17 cellular contexts compared by ENCODE assay signal in the genomic region with DNA sequence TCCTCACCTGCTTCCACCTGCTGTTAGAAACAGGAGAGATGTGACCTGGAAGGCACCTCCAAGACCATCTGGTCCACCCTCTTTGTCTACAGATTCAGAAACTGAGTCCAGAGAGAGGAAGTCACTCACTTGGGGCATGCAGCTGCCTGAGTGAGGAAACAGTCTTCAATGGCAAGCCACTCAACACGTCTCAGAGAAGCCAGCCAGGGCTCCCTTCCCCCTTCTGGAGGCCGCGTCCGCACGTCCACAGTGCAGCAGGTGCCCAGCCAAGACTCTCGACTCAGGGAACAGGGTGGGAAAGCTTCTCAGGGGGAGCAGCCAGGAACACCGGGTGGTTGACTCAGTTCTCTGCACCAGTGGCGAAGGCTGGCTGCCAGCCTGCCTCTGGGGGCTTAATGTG.
DNase-seq lines count a peak whose midpoint lies in the region; ATAC-seq and TF ChIP-seq lines count a peak whose summit lies in the region.
"Had no signal": no experiment of that assay in that cellular context is flagged by ENCODE, and none has a peak within 500 bp of the region (broad histone marks: within the 10 kb centered on the region; RNA-seq: fewer than 3 reads in every experiment).

No MANE protein-coding gene starts in this region.

- H3K27ac Mint-ChIP-seq in endodermal cell = no peak overlapping the region
- H3K27ac Mint-ChIP-seq: activated naive CD8-positive, alpha-beta T cell; effector memory CD8-positive, alpha-beta T cell had no signal

- no peak overlapping the region for H3K4me2 ChIP-seq in mesendoderm (ENCODE audit: low read length)
- H3K4me2 ChIP-seq: KMS-11 had no signal

- no peaks in the 10 kb centered on the region for H3K79me1 ChIP-seq in mesendoderm (ENCODE audit: low read length)

- no peaks in the 10 kb centered on the region for H3K27me3 ChIP-seq in HL-60 (ENCODE audit: insufficient read depth, poor library complexity, severe bottlenecking)
- peaks cover 4% of the 10 kb centered on the region for H3K27me3 ChIP-seq in endodermal cell (ENCODE audit: control insufficient read depth, insufficient read depth, low read length, poor library complexity, severe bottlenecking)
- no peaks in the 10 kb centered on the region for H3K27me3 ChIP-seq in vagina
- H3K27me3 ChIP-seq in mesendoderm (ENCODE audit: insufficient read depth, low read length, poor library complexity) = no peaks in the 10 kb centered on the region

- H4K8ac ChIP-seq in mesendoderm (ENCODE audit: low read depth, low read length) = no peak overlapping the region

- no peak overlapping the region for H2BK120ac ChIP-seq in mesendoderm (ENCODE audit: low read depth, low read length)

- intact Hi-C loops in Right ventricle myocardium superior (cut with DNase I) = no loop called here
- intact Hi-C loops in cardiac septum (cut with DNase I) = no loop called here
- intact Hi-C loops in vagina (cut with DNase I) = no loop called here

- 91 to 94% methylated on average over 3 to 8 of the region's 8 CpGs for WGBS in endodermal cell (ENCODE audit: insufficient coverage in 1 of 2, insufficient read length in 1 of 2), 2 experiments
- no CpG with 5 or more reads among the region's 8 CpGs for WGBS in mesendoderm (ENCODE audit: extremely low coverage, insufficient coverage, low lambda C conversion rate)

- H2BK5ac ChIP-seq in mesendoderm (ENCODE audit: low read length) = no peak overlapping the region

- no peak overlapping the region for H4K5ac ChIP-seq in mesendoderm (ENCODE audit: low read length)

- no peak for DNase-seq in Right ventricle myocardium superior
- no peak for DNase-seq in cardiac septum (ENCODE audit: low spot score)
- DNase-seq in HL-60 (ENCODE audit: low read depth in 1 of 2, low spot score in 1 of 2) = peak in 1 of 2 experiments; percentile 67
- DNase-seq in endodermal cell = peak; percentile 43
- DNase-seq in vagina (ENCODE audit: extremely low spot score in 2 of 2) = peak; percentile 49 to 78
- no peak for DNase-seq in mesendoderm
- DNase-seq in NCI-H2029 treated with DMSO at 0.1 percent for 48 hours (lab: John Stamatoyannopoulos, UW) = no peak
- no peak for DNase-seq in NCI-H524 treated with DMSO at 0.1 percent for 48 hours (lab: John Stamatoyannopoulos, UW)
- DNase-seq: activated CD4-positive, CD25-positive, alpha-beta regulatory T cell treated with anti-CD3 and anti-CD28 coated beads, Interleukin-2, amount 50 U/mL, for 72 hours; caudate nucleus; CD4-positive, CD25-positive, alpha-beta regulatory T cell; effector memory CD8-positive, alpha-beta T cell; NCI-H187 treated with DMSO at 0.1 percent for 48 hours; NCI-H748 treated with DMSO at 0.1 percent for 48 hours; T-helper 2 cell had no signal

- no peak for TF ChIP-seq POLR2A in vagina (IDR thresholded peaks at IDR 0.05)

- H3K4me1 ChIP-seq in endodermal cell (ENCODE audit: control insufficient read depth, insufficient read depth, low read length) (peaks cover 5% of the 10 kb centered on the region), vagina (peaks cover 6% of the 10 kb centered on the region), mesendoderm (ENCODE audit: control insufficient read depth, low read depth, low read length) (no peaks in the 10 kb centered on the region)

- no peak overlapping the region for H3K56ac ChIP-seq in mesendoderm (ENCODE audit: low read length)

- no peaks in the 10 kb centered on the region for H3K9me3 ChIP-seq in endodermal cell (ENCODE audit: control insufficient read depth, low read length)
- H3K9me3 ChIP-seq in vagina = no peaks in the 10 kb centered on the region

- peaks cover 3% of the 10 kb centered on the region for H3K9me3 Mint-ChIP-seq in endodermal cell
- H3K9me3 Mint-ChIP-seq: effector memory CD8-positive, alpha-beta T cell had no signal

- no peak overlapping the region for H3K18ac ChIP-seq in mesendoderm (ENCODE audit: low read length)

- no peak overlapping the region for H2BK15ac ChIP-seq in mesendoderm (replicated peaks; ENCODE audit: low read depth)

- no peak overlapping the region for H3K9ac ChIP-seq in endodermal cell (ENCODE audit: extremely low read depth, low read length, poor library complexity, severe bottlenecking)
- no peak overlapping the region for H3K9ac ChIP-seq in mesendoderm (ENCODE audit: low read length)
- H3K9ac ChIP-seq: KMS-11 had no signal

- no peaks in the 10 kb centered on the region for H3K36me3 Mint-ChIP-seq in endodermal cell (ENCODE audit: low read depth)
- H3K36me3 Mint-ChIP-seq: activated naive CD8-positive, alpha-beta T cell; CD4-positive, CD25-positive, alpha-beta regulatory T cell had no signal

- no peak for TF ChIP-seq CTCF in HL-60 (IDR thresholded peaks at IDR 0.05; ENCODE audit: insufficient read depth, low read length)
- no peak for TF ChIP-seq CTCF in endodermal cell (conservative IDR thresholded peaks at IDR 0.05)
- no peak for TF ChIP-seq CTCF in vagina (IDR thresholded peaks at IDR 0.05)

- H3K36me3 ChIP-seq in endodermal cell (ENCODE audit: control insufficient read depth, insufficient read depth, low read length) (no peaks in the 10 kb centered on the region), vagina (no peaks in the 10 kb centered on the region), mesendoderm (ENCODE audit: control insufficient read depth, insufficient read depth, low read length) (no peaks in the 10 kb centered on the region)

- H3K4me3 Mint-ChIP-seq in endodermal cell = no peak overlapping the region
- H3K4me3 Mint-ChIP-seq: activated naive CD8-positive, alpha-beta T cell; CD4-positive, CD25-positive, alpha-beta regulatory T cell; effector memory CD8-positive, alpha-beta T cell had no signal

- peaks cover 46% of the 10 kb centered on the region for H3K27me3 Mint-ChIP-seq in endodermal cell (ENCODE audit: insufficient read depth)

- H3K4ac ChIP-seq in mesendoderm (ENCODE audit: low read depth, low read length) = no peak overlapping the region

- peaks cover 5% of the 10 kb centered on the region for H3K4me1 Mint-ChIP-seq in endodermal cell
- H3K4me1 Mint-ChIP-seq: CD4-positive, CD25-positive, alpha-beta regulatory T cell had no signal

- H3K27ac ChIP-seq in HL-60 (replicated peaks) (peak overlapping the region; percentile 42), endodermal cell (ENCODE audit: low read depth, low read length) (no peak overlapping the region), vagina (no peak overlapping the region), mesendoderm (ENCODE audit: low read depth, low read length) (no peak overlapping the region)
- H3K27ac ChIP-seq: KMS-11 had no signal

- H3K4me3 ChIP-seq in HL-60 (replicated peaks; ENCODE audit: insufficient read depth, low read length) (no peak overlapping the region), endodermal cell (ENCODE audit: low read length) (no peak overlapping the region), vagina (no peak overlapping the region), mesendoderm (ENCODE audit: low read length) (no peak overlapping the region)

- peak; percentile 39 for ATAC-seq in Right ventricle myocardium superior (ENCODE audit: poor library complexity)
- ATAC-seq: effector memory CD8-positive, alpha-beta T cell had no signal

- no peak overlapping the region for H2AK5ac ChIP-seq in mesendoderm (ENCODE audit: low read length)

- H3K79me2 ChIP-seq in mesendoderm (ENCODE audit: control insufficient read depth, insufficient read depth, low read length) = no peaks in the 10 kb centered on the region

- H3K23ac ChIP-seq in mesendoderm (ENCODE audit: low read length) = no peak overlapping the region

Comparison
In these comparisons a context has a peak if more than half of its experiments do, and no peak if none do; other contexts are left out.
1. DNase-seq: peak in endodermal cell (single experiment) and vagina (2 of 2); none in Right ventricle myocardium superior (single experiment), cardiac septum (single experiment), mesendoderm (single experiment), NCI-H2029 treated with DMSO at 0.1 percent for 48 hours (single experiment) and NCI-H524 treated with DMSO at 0.1 percent for 48 hours (single experiment).